In the genomic region with DNA sequence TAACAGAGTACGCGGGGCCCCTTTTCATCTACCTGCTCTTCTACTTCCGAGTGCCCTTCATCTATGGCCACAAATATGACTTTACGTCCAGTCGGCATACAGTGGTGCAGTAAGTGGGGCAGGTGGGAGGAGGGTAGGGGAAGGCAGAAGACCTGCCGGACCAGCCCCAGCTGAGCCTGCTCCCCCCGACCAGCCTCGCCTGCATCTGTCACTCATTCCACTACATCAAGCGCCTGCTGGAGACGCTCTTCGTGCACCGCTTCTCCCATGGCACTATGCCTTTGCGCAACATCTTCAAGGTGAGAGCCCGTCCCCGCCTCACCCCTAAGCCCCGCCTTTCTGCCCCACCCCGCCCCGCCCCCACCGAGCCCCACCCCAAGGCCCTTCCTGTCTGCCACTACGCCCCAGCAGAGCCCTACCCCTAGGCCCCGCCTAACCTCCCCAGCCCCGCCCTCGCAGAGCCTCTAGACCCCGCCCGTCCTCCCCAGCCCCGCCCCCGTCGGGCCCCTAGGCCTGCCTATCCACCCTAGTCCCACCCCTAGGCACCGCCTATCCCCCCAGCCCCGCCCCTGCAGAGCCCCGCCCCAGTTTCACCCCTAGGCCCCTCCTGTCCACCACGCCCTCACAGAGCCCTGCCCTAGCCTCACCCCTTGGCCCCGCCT, we compare ENCODE assay signal across 8 cellular contexts.
A peak's percentile ranks its signal among the peaks of the same experiment; 100 is the strongest.
DNase-seq lines count a peak whose midpoint lies in the region; ATAC-seq and TF ChIP-seq lines count a peak whose summit lies in the region.

No MANE protein-coding gene starts in this region.

- ATAC-seq in HG03442 (IDR thresholded peaks at IDR 0.05; ENCODE audit: unreplicated experiment): no peak

- peak; percentile 66 for DNase-seq in AG20443 (ENCODE audit: low spot score)
- DNase-seq in HEK293T (ENCODE audit: extremely low spot score): peak; percentile 92
- peak; percentile 73 for DNase-seq in activated T-cell treated with anti-CD3 and anti-CD28 coated beads for 48 hours (ENCODE audit: low read depth)
- peak; percentile 91 for DNase-seq in iPS-NIHi7 (ENCODE audit: extremely low spot score)
- no peak for DNase-seq in middle frontal gyrus (ENCODE audit: extremely low spot score, low spot score)
- DNase-seq in NCI-H345 treated with DMSO at 0.1 percent for 48 hours (lab: John Stamatoyannopoulos, UW; ENCODE audit: unreplicated experiment): no peak
- no peak for DNase-seq in foreskin fibroblast

- TF ChIP-seq CTCF in foreskin fibroblast (IDR thresholded peaks at IDR 0.05; ENCODE audit: low read depth, low read length): no peak

- H3K4me3 ChIP-seq in foreskin fibroblast (ENCODE audit: low read depth in 1 of 2, low read length in 2 of 2): no peak overlapping the region

- CTCF ChIA-PET in HEK293T (lab: Yijun Ruan, JAX): no interaction called here

- POLR2A ChIA-PET in HEK293T (lab: Yijun Ruan, JAX): no interaction called here

TF ChIP-seq in HEK293T, 16 proteins besides CTCF, POLR2A, EP300 and RAD21:
- no peak for TF ChIP-seq BHLHE40 (IDR thresholded peaks at IDR 0.05; ENCODE audit: borderline replicate concordance)
- TF ChIP-seq, protein P1, sequence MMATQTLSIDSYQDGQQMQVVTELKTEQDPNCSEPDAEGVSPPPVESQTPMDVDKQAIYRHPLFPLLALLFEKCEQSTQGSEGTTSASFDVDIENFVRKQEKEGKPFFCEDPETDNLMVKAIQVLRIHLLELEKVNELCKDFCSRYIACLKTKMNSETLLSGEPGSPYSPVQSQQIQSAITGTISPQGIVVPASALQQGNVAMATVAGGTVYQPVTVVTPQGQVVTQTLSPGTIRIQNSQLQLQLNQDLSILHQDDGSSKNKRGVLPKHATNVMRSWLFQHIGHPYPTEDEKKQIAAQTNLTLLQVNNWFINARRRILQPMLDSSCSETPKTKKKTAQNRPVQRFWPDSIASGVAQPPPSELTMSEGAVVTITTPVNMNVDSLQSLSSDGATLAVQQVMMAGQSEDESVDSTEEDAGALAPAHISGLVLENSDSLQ (IDR thresholded peaks at IDR 0.05): peak; percentile 42; the same call in 1 of the 2 replicates

Comparison
In these comparisons a context has a peak if more than half of its experiments do, and no peak if none do; other contexts are left out.
1. DNase-seq: peak in AG20443 (single experiment), HEK293T (single experiment), activated T-cell treated with anti-CD3 and anti-CD28 coated beads for 48 hours (single experiment) and iPS-NIHi7 (single experiment); none in middle frontal gyrus (single experiment), NCI-H345 treated with DMSO at 0.1 percent for 48 hours (single experiment) and foreskin fibroblast (0 of 2).